13 cellular contexts compared by ENCODE assay signal in genomic region chr18:79355433-79356335, GRCh38. TPM values are rescaled to one million over a fixed set of nuclear protein-coding genes. Genes with fewer than 3 reads are reported as not detected.
DNase-seq lines count a peak whose midpoint lies in the region; ATAC-seq and TF ChIP-seq lines count a peak whose summit lies in the region.
"Had no signal": no experiment of that assay in that cellular context is flagged by ENCODE, and none has a peak within 500 bp of the region (broad histone marks: within the 10 kb centered on the region; RNA-seq: fewer than 3 reads in every experiment).

No MANE protein-coding gene starts in this region.

- H3K27me3 ChIP-seq in CD4-positive, alpha-beta T cell (ENCODE audit: control insufficient read depth, insufficient read depth, low read length) = no peaks in the 10 kb centered on the region
- H3K27me3 ChIP-seq in Peyer's patch = no peaks in the 10 kb centered on the region
- H3K27me3 ChIP-seq: SJSA1 had no signal

- H3K4me1 Mint-ChIP-seq in CD4-positive, alpha-beta T cell (ENCODE audit: low read depth) = no peaks in the 10 kb centered on the region
- H3K4me1 Mint-ChIP-seq: activated CD4-positive, alpha-beta T cell treated with anti-CD3 and anti-CD28 coated beads for 36 hours had no signal

- no peak overlapping the region for H3K4me3 Mint-ChIP-seq in CD4-positive, alpha-beta T cell
- H3K4me3 Mint-ChIP-seq: activated CD4-positive, alpha-beta T cell treated with anti-CD3 and anti-CD28 coated beads for 36 hours; natural killer cell had no signal

- no peaks in the 10 kb centered on the region for H3K9me3 Mint-ChIP-seq in CD4-positive, alpha-beta T cell
- H3K9me3 Mint-ChIP-seq: natural killer cell had no signal

- CTCF ChIA-PET in CD4-positive, alpha-beta T cell (lab: Charles Lee) = no interaction called here

- H3K36me3 Mint-ChIP-seq in CD4-positive, alpha-beta T cell (ENCODE audit: low read depth) = peaks cover 60% of the 10 kb centered on the region

- no peak for TF ChIP-seq CTCF in CD4-positive, alpha-beta T cell (IDR thresholded peaks at IDR 0.05)
- TF ChIP-seq CTCF in Peyer's patch (IDR thresholded peaks at IDR 0.05) = no peak

- H3K27me3 Mint-ChIP-seq in CD4-positive, alpha-beta T cell = no peaks in the 10 kb centered on the region
- H3K27me3 Mint-ChIP-seq: activated CD4-positive, alpha-beta T cell treated with anti-CD3 and anti-CD28 coated beads for 36 hours had no signal

- peak overlapping the region; percentile 44 for H3K27ac Mint-ChIP-seq in CD4-positive, alpha-beta T cell
- H3K27ac Mint-ChIP-seq: activated CD4-positive, alpha-beta T cell treated with anti-CD3 and anti-CD28 coated beads for 36 hours; natural killer cell had no signal

- DNase-seq in CD4-positive, alpha-beta T cell = no peak
- DNase-seq in Peyer's patch (no peak), NCI-H774 (lab: John Stamatoyannopoulos, UW) (no peak), caudate nucleus (lab: John Stamatoyannopoulos, UW) (no peak), CD1c-positive myeloid dendritic cell (ENCODE audit: extremely low spot score) (no peak)
- DNase-seq: activated CD4-positive, alpha-beta T cell treated with anti-CD3 and anti-CD28 coated beads for 36 hours; natural killer cell; NCI-H446 had no signal

- no peak overlapping the region for H3K4me3 ChIP-seq in Peyer's patch
- H3K4me3 ChIP-seq: A549, SJSA1 had no signal

- no peak for ATAC-seq in CD4-positive, alpha-beta T cell (ENCODE audit: poor library complexity)
- peak; percentile 45 for ATAC-seq in GM19328 (IDR thresholded peaks at IDR 0.05; ENCODE audit: unreplicated experiment)
- peak; percentile 22 for ATAC-seq in HG02763 (IDR thresholded peaks at IDR 0.05; ENCODE audit: unreplicated experiment)
- ATAC-seq in HG03469 (IDR thresholded peaks at IDR 0.05; ENCODE audit: unreplicated experiment) = peak; percentile 13
- ATAC-seq: A549; activated CD4-positive, alpha-beta T cell treated with anti-CD3 and anti-CD28 coated beads for 36 hours; natural killer cell had no signal

- POLR2A ChIA-PET in CD4-positive, alpha-beta T cell (lab: Charles Lee) = no interaction called here

- peaks cover 0 to 25% (median 0%) of the 10 kb centered on the region in 3 donors for H3K36me3 ChIP-seq in Peyer's patch
- H3K36me3 ChIP-seq: SJSA1 had no signal

- H3K4me1 ChIP-seq in Peyer's patch = no peaks in the 10 kb centered on the region
- H3K4me1 ChIP-seq: A549, SJSA1 had no signal

- intact Hi-C loops in CD4-positive, alpha-beta T cell (cut with DNase I, micrococcal nuclease) = no loop called here

- no peaks in the 10 kb centered on the region for H3K9me3 ChIP-seq in CD4-positive, alpha-beta T cell (ENCODE audit: control insufficient read depth, low read length)
- no peaks in the 10 kb centered on the region for H3K9me3 ChIP-seq in Peyer's patch
- H3K9me3 ChIP-seq: A549, SJSA1 had no signal

- no peak for TF ChIP-seq POLR2A in Peyer's patch (IDR thresholded peaks at IDR 0.05)

- H3K27ac ChIP-seq in CD4-positive, alpha-beta T cell (ENCODE audit: low read depth, low read length) = no peak overlapping the region
- H3K27ac ChIP-seq in Peyer's patch (no peak overlapping the region), caudate nucleus (ENCODE audit: low read depth, low read length) (no peak overlapping the region)
- H3K27ac ChIP-seq: A549, SJSA1 had no signal

RNA-seq across cellular contexts. Expression of gene NFATC1, which starts 40.0 kb away (rescaled TPM):
- total RNA-seq in CD4-positive, alpha-beta T cell = 100 to 1,000 TPM; 107 to 113 TPM
- total RNA-seq in Peyer's patch = 10 to 100 TPM in 1 of 4 donors, 1 to 10 TPM in 3; 2.1 to 41.3 (median 7.6) TPM
